In the genomic region with DNA sequence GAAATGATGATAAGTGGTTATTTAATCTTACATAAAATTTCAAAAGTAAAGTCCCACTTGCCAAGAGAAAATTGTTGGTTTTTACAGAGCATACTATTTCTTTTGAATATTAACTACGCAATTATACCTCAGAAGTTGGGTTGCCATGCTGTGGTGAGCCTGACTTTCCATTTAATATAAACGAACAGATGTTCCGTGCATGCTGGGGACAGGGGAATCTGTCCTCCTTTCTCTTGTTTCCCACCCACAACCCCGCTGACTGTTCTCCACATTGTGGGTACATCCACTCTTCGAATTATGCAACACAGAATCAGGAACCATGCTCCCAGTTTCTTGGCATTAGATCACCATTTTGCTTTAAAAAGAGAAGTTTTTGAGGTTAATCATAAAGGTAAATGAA, we compare ENCODE assay signal across 5 cellular contexts.
"Had no signal": no experiment of that assay in that cellular context is flagged by ENCODE, and none has a peak within 500 bp of the region (broad histone marks: within the 10 kb centered on the region; RNA-seq: fewer than 3 reads in every experiment).

No MANE protein-coding gene starts in this region.

- ATAC-seq: GM23338, HepG2 had no signal

- DNase-seq: H9, HCEC 1CT, KBM-7 had no signal
